ENCODE assay signal across 8 cellular contexts in the genomic region with DNA sequence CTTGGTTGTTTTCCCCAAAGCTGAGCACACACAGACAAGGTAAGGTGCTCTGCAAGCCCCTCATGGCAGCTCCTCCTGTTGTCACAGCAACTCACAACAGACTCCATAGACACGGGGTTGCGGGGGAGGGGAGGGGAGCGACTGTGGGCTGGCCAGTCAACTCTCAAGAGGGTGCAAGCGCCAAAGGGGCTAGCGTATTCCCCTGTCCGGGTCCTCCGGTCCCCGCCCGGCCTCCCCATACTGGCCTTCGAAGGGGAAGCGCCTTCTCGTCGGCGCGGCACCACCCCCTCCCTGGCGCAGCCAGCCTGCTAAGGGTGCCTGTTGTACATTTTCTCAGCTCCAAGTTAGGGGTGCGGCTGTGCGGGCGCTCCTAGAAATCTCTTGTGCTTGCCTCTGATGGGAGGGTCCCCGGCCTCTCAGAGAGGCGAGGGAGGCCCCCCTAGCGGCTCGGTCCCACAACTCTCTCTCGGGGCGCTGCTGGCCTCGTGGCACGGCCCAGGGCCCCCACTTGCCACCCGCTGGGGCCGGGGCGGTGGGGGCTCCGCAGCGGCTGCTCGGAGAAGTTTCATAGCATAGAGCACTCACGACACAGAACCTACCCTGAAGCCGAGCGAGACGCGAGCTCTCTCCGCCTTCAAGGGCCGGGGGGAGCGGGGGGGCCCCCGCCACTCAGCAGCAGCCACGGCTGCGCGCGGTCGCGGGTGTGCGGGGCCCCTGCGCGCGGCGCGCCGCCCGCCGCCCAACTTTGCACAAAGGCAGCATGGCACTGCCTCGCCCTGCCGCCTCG. TPM values are rescaled to one million over a fixed set of nuclear protein-coding genes. Genes with fewer than 3 reads are reported as not detected.
A peak's percentile ranks its signal among the peaks of the same experiment; 100 is the strongest.
DNase-seq lines count a peak whose midpoint lies in the region; ATAC-seq and TF ChIP-seq lines count a peak whose summit lies in the region.

No MANE protein-coding gene starts in this region.

- no peaks in the 10 kb centered on the region for H3K9me2 ChIP-seq in Karpas-422 (replicated peaks; ENCODE audit: insufficient read depth, low read length)

- DNase-seq in NCI-H748 (lab: John Stamatoyannopoulos, UW; ENCODE audit: unreplicated experiment) (peak; percentile 79), amniotic epithelial cell (ENCODE audit: low read depth) (peak; percentile 45), heart right ventricle (peak; percentile 71 to 81), omental fat pad (ENCODE audit: low spot score) (peak; percentile 39), Karpas-422 (no peak)

- intact Hi-C loops in heart right ventricle (cut with DNase I), result loop anchor here in 7 of 10 donors (2.0 to 10.0 kb wide), 9 partner anchors 36 to 126 kb away; no protein-coding TSS in a partner anchor

- H3K4me2 ChIP-seq in Karpas-422 (ENCODE audit: low read depth, low read length, poor library complexity, severe bottlenecking), result no peak overlapping the region

- no peaks in the 10 kb centered on the region for H3K79me2 ChIP-seq in Karpas-422 (ENCODE audit: low read length)

- peak overlapping the region; percentile 70 for H3K27ac ChIP-seq in 22Rv1
- H3K27ac ChIP-seq in heart right ventricle, result peak overlapping the region; percentile 93 to 100 (median 98)
- H3K27ac ChIP-seq in Karpas-422 (ENCODE audit: low read length), result no peak overlapping the region

- H3K4me3 ChIP-seq in GM08714 (ENCODE audit: low read length) (peak overlapping the region; percentile 66), heart right ventricle (peak overlapping the region; percentile 72 to 98 (median 86)), Karpas-422 (ENCODE audit: low read length) (no peak overlapping the region)

- TF ChIP-seq CTCF in 22Rv1 (IDR thresholded peaks at IDR 0.05) (no peak), heart right ventricle (IDR thresholded peaks at IDR 0.05) (peak in 1 of 9 donors; percentile 11), omental fat pad (IDR thresholded peaks at IDR 0.05) (no peak)

- H3K36me3 ChIP-seq in heart right ventricle (peaks cover 0 to 12% (median 0%) of the 10 kb centered on the region in 9 donors), Karpas-422 (ENCODE audit: insufficient read depth, low read length) (no peaks in the 10 kb centered on the region)

- no peak overlapping the region for H3K9ac ChIP-seq in Karpas-422 (ENCODE audit: low read length)

- H2AFZ ChIP-seq in Karpas-422 (ENCODE audit: low read length), result no peak overlapping the region

- WGBS in heart right ventricle, 2 donors, result 1% methylated on average over 58 to 60 of the region's 60 CpGs

- ATAC-seq in HG02885 (IDR thresholded peaks at IDR 0.05; ENCODE audit: poor library complexity, unreplicated experiment) (peak; percentile 36), heart right ventricle (peak; percentile 58 to 73 (median 67)), omental fat pad (ENCODE audit: low FRiP score) (peak; percentile 33)

- H3K9me3 ChIP-seq in heart right ventricle (no peaks in the 10 kb centered on the region), Karpas-422 (ENCODE audit: low read length) (no peaks in the 10 kb centered on the region)

- H3K27me3 ChIP-seq in heart right ventricle (no peaks in the 10 kb centered on the region), Karpas-422 (ENCODE audit: low read length) (no peaks in the 10 kb centered on the region)

- H3K4me1 ChIP-seq in heart right ventricle, result peaks cover 3 to 51% (median 28%) of the 10 kb centered on the region in 9 donors
- no peaks in the 10 kb centered on the region for H3K4me1 ChIP-seq in Karpas-422 (ENCODE audit: low read length)

- no peaks in the 10 kb centered on the region for H4K20me1 ChIP-seq in Karpas-422 (ENCODE audit: insufficient read depth, low read depth, low read length)

RNA-seq across cellular contexts. Expression of gene RHOBTB1, which starts 0.4 kb away (rescaled TPM):
- total RNA-seq in heart right ventricle (10 to 100 TPM in 9 of 10 donors, 1 to 10 TPM in 1; 7.9 to 20.5 (median 13.4) TPM), omental fat pad (10 to 100 TPM in 3 of 4 donors, 1 to 10 TPM in 1; 9.5 to 34.8 (median 16.9) TPM)
- polyA plus RNA-seq in heart right ventricle, result 1 to 10 TPM; 4.3 to 7.1 TPM
- not detected in 2 replicates for total RNA-seq in Karpas-422 (2014; rRNA removed; shearing (Covaris generic); ENCODE audit: low replicate concordance)
